ENCODE assay signal across 2 cellular contexts in genomic region chr1:109392037-109392787, GRCh38.
TF ChIP-seq lines count a peak whose summit lies in the region.

No MANE protein-coding gene starts in this region.

TF ChIP-seq in A549, 52 proteins besides CTCF, POLR2A, EP300 and RAD21:
- TF ChIP-seq ZC3H11A (IDR thresholded peaks at IDR 0.05) (no peak), MAX (IDR thresholded peaks at IDR 0.05) (no peak), GATA3 (IDR thresholded peaks at IDR 0.05; ENCODE audit: borderline replicate concordance) (no peak), ZSCAN20 (CRISPR knock-in tag; IDR thresholded peaks at IDR 0.05) (no peak), HOXB5 (CRISPR knock-in tag; IDR thresholded peaks at IDR 0.05) (no peak), HDAC2 (IDR thresholded peaks at IDR 0.05) (no peak), ESRRA (IDR thresholded peaks at IDR 0.05; ENCODE audit: borderline replicate concordance, low read length) (no peak), USF2 (IDR thresholded peaks at IDR 0.05) (no peak), RNF2 (IDR thresholded peaks at IDR 0.05; ENCODE audit: borderline replicate concordance, low read depth) (no peak), SMC3 (IDR thresholded peaks at IDR 0.05) (no peak)

TF ChIP-seq in GM12878, 131 proteins besides CTCF, POLR2A, EP300 and RAD21:
- no peak for TF ChIP-seq RCOR1 (conservative IDR thresholded peaks at IDR 0.05; ENCODE audit: low read depth, low read length)
- TF ChIP-seq, protein P1, sequence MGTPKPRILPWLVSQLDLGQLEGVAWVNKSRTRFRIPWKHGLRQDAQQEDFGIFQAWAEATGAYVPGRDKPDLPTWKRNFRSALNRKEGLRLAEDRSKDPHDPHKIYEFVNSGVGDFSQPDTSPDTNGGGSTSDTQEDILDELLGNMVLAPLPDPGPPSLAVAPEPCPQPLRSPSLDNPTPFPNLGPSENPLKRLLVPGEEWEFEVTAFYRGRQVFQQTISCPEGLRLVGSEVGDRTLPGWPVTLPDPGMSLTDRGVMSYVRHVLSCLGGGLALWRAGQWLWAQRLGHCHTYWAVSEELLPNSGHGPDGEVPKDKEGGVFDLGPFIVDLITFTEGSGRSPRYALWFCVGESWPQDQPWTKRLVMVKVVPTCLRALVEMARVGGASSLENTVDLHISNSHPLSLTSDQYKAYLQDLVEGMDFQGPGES (IDR thresholded peaks at IDR 0.05): no peak
- no peak; the same call in 1 of the 2 replicates for TF ChIP-seq NFIC (IDR thresholded peaks at IDR 0.05; ENCODE audit: low read depth, low read length)
- TF ChIP-seq, protein P2, sequence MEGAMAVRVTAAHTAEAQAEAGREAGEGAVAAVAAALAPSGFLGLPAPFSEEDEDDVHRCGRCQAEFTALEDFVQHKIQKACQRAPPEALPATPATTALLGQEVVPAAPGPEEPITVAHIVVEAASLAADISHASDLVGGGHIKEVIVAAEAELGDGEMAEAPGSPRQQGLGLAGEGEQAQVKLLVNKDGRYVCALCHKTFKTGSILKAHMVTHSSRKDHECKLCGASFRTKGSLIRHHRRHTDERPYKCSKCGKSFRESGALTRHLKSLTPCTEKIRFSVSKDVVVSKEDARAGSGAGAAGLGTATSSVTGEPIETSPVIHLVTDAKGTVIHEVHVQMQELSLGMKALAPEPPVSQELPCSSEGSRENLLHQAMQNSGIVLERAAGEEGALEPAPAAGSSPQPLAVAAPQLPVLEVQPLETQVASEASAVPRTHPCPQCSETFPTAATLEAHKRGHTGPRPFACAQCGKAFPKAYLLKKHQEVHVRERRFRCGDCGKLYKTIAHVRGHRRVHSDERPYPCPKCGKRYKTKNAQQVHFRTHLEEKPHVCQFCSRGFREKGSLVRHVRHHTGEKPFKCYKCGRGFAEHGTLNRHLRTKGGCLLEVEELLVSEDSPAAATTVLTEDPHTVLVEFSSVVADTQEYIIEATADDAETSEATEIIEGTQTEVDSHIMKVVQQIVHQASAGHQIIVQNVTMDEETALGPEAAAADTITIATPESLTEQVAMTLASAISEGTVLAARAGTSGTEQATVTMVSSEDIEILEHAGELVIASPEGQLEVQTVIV (IDR thresholded peaks at IDR 0.05; ENCODE audit: borderline replicate concordance, partially characterized antibody): no peak
- TF ChIP-seq, protein P3, sequence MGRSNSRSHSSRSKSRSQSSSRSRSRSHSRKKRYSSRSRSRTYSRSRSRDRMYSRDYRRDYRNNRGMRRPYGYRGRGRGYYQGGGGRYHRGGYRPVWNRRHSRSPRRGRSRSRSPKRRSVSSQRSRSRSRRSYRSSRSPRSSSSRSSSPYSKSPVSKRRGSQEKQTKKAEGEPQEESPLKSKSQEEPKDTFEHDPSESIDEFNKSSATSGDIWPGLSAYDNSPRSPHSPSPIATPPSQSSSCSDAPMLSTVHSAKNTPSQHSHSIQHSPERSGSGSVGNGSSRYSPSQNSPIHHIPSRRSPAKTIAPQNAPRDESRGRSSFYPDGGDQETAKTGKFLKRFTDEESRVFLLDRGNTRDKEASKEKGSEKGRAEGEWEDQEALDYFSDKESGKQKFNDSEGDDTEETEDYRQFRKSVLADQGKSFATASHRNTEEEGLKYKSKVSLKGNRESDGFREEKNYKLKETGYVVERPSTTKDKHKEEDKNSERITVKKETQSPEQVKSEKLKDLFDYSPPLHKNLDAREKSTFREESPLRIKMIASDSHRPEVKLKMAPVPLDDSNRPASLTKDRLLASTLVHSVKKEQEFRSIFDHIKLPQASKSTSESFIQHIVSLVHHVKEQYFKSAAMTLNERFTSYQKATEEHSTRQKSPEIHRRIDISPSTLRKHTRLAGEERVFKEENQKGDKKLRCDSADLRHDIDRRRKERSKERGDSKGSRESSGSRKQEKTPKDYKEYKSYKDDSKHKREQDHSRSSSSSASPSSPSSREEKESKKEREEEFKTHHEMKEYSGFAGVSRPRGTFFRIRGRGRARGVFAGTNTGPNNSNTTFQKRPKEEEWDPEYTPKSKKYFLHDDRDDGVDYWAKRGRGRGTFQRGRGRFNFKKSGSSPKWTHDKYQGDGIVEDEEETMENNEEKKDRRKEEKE (IDR thresholded peaks at IDR 0.05): no peak
- TF ChIP-seq TARDBP (IDR thresholded peaks at IDR 0.05; ENCODE audit: borderline replicate concordance): no peak
- TF ChIP-seq SREBF1 (IDR thresholded peaks at IDR 0.05; ENCODE audit: low read length): no peak
- no peak for TF ChIP-seq IKZF1 (conservative IDR thresholded peaks at IDR 0.05)
- no peak for TF ChIP-seq CHD4 (IDR thresholded peaks at IDR 0.05)
- TF ChIP-seq ETV6 (conservative IDR thresholded peaks at IDR 0.05 in 1 of 2, IDR thresholded peaks at IDR 0.05 in 1 of 2; ENCODE audit: borderline replicate concordance in 1 of 2, low read depth in 1 of 2): no peak
- TF ChIP-seq HDAC6 (IDR thresholded peaks at IDR 0.05; ENCODE audit: unreplicated experiment): no peak
- TF ChIP-seq, protein P4, sequence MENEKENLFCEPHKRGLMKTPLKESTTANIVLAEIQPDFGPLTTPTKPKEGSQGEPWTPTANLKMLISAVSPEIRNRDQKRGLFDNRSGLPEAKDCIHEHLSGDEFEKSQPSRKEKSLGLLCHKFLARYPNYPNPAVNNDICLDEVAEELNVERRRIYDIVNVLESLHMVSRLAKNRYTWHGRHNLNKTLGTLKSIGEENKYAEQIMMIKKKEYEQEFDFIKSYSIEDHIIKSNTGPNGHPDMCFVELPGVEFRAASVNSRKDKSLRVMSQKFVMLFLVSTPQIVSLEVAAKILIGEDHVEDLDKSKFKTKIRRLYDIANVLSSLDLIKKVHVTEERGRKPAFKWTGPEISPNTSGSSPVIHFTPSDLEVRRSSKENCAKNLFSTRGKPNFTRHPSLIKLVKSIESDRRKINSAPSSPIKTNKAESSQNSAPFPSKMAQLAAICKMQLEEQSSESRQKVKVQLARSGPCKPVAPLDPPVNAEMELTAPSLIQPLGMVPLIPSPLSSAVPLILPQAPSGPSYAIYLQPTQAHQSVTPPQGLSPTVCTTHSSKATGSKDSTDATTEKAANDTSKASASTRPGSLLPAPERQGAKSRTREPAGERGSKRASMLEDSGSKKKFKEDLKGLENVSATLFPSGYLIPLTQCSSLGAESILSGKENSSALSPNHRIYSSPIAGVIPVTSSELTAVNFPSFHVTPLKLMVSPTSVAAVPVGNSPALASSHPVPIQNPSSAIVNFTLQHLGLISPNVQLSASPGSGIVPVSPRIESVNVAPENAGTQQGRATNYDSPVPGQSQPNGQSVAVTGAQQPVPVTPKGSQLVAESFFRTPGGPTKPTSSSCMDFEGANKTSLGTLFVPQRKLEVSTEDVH (IDR thresholded peaks at IDR 0.05; ENCODE audit: low read depth, partially characterized antibody): no peak
- no peak for TF ChIP-seq HSF1 (IDR thresholded peaks at IDR 0.05; ENCODE audit: low read depth, low read length)
- TF ChIP-seq, protein P5, sequence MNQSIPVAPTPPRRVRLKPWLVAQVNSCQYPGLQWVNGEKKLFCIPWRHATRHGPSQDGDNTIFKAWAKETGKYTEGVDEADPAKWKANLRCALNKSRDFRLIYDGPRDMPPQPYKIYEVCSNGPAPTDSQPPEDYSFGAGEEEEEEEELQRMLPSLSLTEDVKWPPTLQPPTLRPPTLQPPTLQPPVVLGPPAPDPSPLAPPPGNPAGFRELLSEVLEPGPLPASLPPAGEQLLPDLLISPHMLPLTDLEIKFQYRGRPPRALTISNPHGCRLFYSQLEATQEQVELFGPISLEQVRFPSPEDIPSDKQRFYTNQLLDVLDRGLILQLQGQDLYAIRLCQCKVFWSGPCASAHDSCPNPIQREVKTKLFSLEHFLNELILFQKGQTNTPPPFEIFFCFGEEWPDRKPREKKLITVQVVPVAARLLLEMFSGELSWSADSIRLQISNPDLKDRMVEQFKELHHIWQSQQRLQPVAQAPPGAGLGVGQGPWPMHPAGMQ (IDR thresholded peaks at IDR 0.05; ENCODE audit: borderline replicate concordance): no peak
- TF ChIP-seq, protein P6, sequence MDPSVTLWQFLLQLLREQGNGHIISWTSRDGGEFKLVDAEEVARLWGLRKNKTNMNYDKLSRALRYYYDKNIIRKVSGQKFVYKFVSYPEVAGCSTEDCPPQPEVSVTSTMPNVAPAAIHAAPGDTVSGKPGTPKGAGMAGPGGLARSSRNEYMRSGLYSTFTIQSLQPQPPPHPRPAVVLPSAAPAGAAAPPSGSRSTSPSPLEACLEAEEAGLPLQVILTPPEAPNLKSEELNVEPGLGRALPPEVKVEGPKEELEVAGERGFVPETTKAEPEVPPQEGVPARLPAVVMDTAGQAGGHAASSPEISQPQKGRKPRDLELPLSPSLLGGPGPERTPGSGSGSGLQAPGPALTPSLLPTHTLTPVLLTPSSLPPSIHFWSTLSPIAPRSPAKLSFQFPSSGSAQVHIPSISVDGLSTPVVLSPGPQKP (IDR thresholded peaks at IDR 0.05; ENCODE audit: low read depth, low read length): no peak
- TF ChIP-seq ATF2 (IDR thresholded peaks at IDR 0.05; ENCODE audit: low read length): no peak
- TF ChIP-seq BCL11A (IDR thresholded peaks at IDR 0.05; ENCODE audit: low read depth, low read length): no peak
- no peak for TF ChIP-seq ZBTB11 (CRISPR knock-in tag; IDR thresholded peaks at IDR 0.05)
- TF ChIP-seq ZNF687 (IDR thresholded peaks at IDR 0.05): no peak
